30 cellular contexts compared by ENCODE assay signal in genomic region chr20:50649587-50649986, GRCh38. TPM values are rescaled to one million over a fixed set of nuclear protein-coding genes. Genes with fewer than 3 reads are reported as not detected.
DNase-seq lines count a peak whose midpoint lies in the region; ATAC-seq, FAIRE-seq and TF ChIP-seq lines count a peak whose summit lies in the region.
"Had no signal": no experiment of that assay in that cellular context is flagged by ENCODE, and none has a peak within 500 bp of the region (broad histone marks: within the 10 kb centered on the region; RNA-seq: fewer than 3 reads in every experiment).

No MANE protein-coding gene starts in this region.

- no peaks in the 10 kb centered on the region for H3K9me3 Mint-ChIP-seq in nephron
- H3K9me3 Mint-ChIP-seq in glutamatergic neuron (ENCODE audit: unreplicated experiment): peaks cover 3% of the 10 kb centered on the region
- H3K9me3 Mint-ChIP-seq: IgD-negative memory B cell had no signal

- H3K9me3 ChIP-seq in adipocyte (ENCODE audit: control insufficient read depth, low read length): no peaks in the 10 kb centered on the region
- H3K9me3 ChIP-seq in uterus: no peaks in the 10 kb centered on the region
- H3K9me3 ChIP-seq: pancreas, thoracic aorta had no signal

- peaks cover 58% of the 10 kb centered on the region for H3K4me1 ChIP-seq in adipocyte (ENCODE audit: control insufficient read depth, insufficient read depth, low read length)
- H3K4me1 ChIP-seq in uterus: peaks cover 4 to 8% of the 10 kb centered on the region in 2 donors

- intact Hi-C loops in uterus (cut with DNase I; ENCODE audit: low total_unique reads) (no loop called here), dorsolateral prefrontal cortex (cut with DNase I) (no loop called here)

- H3K4me3 Mint-ChIP-seq in nephron: no peak overlapping the region
- H3K4me3 Mint-ChIP-seq in glutamatergic neuron (ENCODE audit: unreplicated experiment): no peak overlapping the region
- H3K4me3 Mint-ChIP-seq: activated naive CD8-positive, alpha-beta T cell treated with anti-CD3 and anti-CD28 coated beads, Interleukin-2, amount 10 ng/mL, durations not matched to agents 7 days and 5 days; CD14-positive monocyte; IgD-negative memory B cell; neural crest cell had no signal

- H3K4me3 ChIP-seq in adipocyte (ENCODE audit: low read length) (no peak overlapping the region), uterus (no peak overlapping the region), dorsolateral prefrontal cortex (no peak overlapping the region)
- H3K4me3 ChIP-seq: HAP-1, pancreas, SJSA1, smooth muscle cell, thoracic aorta had no signal

- H3K9ac ChIP-seq in adipocyte (ENCODE audit: low read length): peak overlapping the region; percentile 62

- H3K27me3 ChIP-seq in adipocyte (replicated peaks; ENCODE audit: control insufficient read depth, insufficient read depth, low read length) (no peaks in the 10 kb centered on the region), uterus (no peaks in the 10 kb centered on the region), dorsolateral prefrontal cortex (no peaks in the 10 kb centered on the region)
- H3K27me3 ChIP-seq: pancreas, SJSA1 had no signal

- peak; percentile 9 for FAIRE-seq in HTR-8/SVneo (lab: Jason Lieb, UNC)
- FAIRE-seq: pancreas had no signal

- H3K36me3 Mint-ChIP-seq in nephron (ENCODE audit: low read depth) (peaks cover 4% of the 10 kb centered on the region), glutamatergic neuron (ENCODE audit: unreplicated experiment) (peaks cover 4% of the 10 kb centered on the region)
- H3K36me3 Mint-ChIP-seq: activated naive CD8-positive, alpha-beta T cell treated with anti-CD3 and anti-CD28 coated beads, Interleukin-2, amount 10 ng/mL, durations not matched to agents 7 days and 5 days; CD14-positive monocyte; IgD-negative memory B cell had no signal

- no peak for TF ChIP-seq CTCF in nephron (IDR thresholded peaks at IDR 0.05; ENCODE audit: unreplicated experiment in 3 of 3)
- no peak for TF ChIP-seq CTCF in uterus (IDR thresholded peaks at IDR 0.05)
- TF ChIP-seq CTCF in glutamatergic neuron (IDR thresholded peaks at IDR 0.05; ENCODE audit: partially characterized antibody, unreplicated experiment): no peak
- TF ChIP-seq CTCF in dorsolateral prefrontal cortex (IDR thresholded peaks at IDR 0.05 in 54 of 56, conservative IDR thresholded peaks at IDR 0.05 in 2 of 56; ENCODE audit: low read depth in 1 of 56, partially characterized antibody in 56 of 56): no peak

- no peak for TF ChIP-seq POLR2A in uterus (IDR thresholded peaks at IDR 0.05)

- H3K27ac Mint-ChIP-seq in nephron (peak overlapping the region in 2 of 3 experiments; percentile 15 to 50), glutamatergic neuron (ENCODE audit: unreplicated experiment) (no peak overlapping the region)
- H3K27ac Mint-ChIP-seq: activated naive CD8-positive, alpha-beta T cell treated with anti-CD3 and anti-CD28 coated beads, Interleukin-2, amount 10 ng/mL, durations not matched to agents 7 days and 5 days; IgD-negative memory B cell had no signal

- DNase-seq in HTR-8/SVneo (ENCODE audit: insufficient read length, low spot score) (no peak), adipocyte (ENCODE audit: low read depth) (no peak), uterus (no peak), glutamatergic neuron (no peak), dorsolateral prefrontal cortex (no peak)
- DNase-seq: activated CD4-positive, alpha-beta T cell treated with anti-CD3 and anti-CD28 coated beads, Interleukin-2, amount 50 U/mL, for 48 hours; activated gamma-delta T cell treated with Interleukin-2 at 50 U/mL for 16 hours; activated naive CD8-positive, alpha-beta T cell treated with anti-CD3 and anti-CD28 coated beads, Interleukin-2, amount 10 ng/mL, durations not matched to agents 7 days and 5 days; activated T-cell treated with anti-CD3 and anti-CD28 coated beads, Interleukin-2, amount 50 U/mL, for 48 hours; Caco-2; central memory CD4-positive, alpha-beta T cell; erythroblast; foreskin fibroblast; GDM1; kidney glomerular epithelial cell; NCI-H1048; NCI-H1694; NCI-H446 treated with DMSO at 0.1 percent for 48 hours; pancreas; stimulated activated naive CD8-positive, alpha-beta T cell treated with anti-CD3 and anti-CD28 coated beads, Interleukin-15, Interleukin-2, amounts not matched to agents 100 U/mL and 50 U/mL, for 24 hours; T-helper 1 cell had no signal

- H3K36me3 ChIP-seq in adipocyte (ENCODE audit: control insufficient read depth, insufficient read depth, low read length, severe bottlenecking) (no peaks in the 10 kb centered on the region), uterus (no peaks in the 10 kb centered on the region)
- H3K36me3 ChIP-seq: HAP-1, pancreas, SJSA1, thoracic aorta had no signal

- no peak for ATAC-seq in HG03565 (IDR thresholded peaks at IDR 0.05; ENCODE audit: unreplicated experiment)
- ATAC-seq: pancreas; stimulated activated naive CD8-positive, alpha-beta T cell treated with anti-CD3 and anti-CD28 coated beads, Interleukin-15, Interleukin-2, amounts not matched to agents 100 U/mL and 50 U/mL, for 24 hours had no signal

- peaks cover 3% of the 10 kb centered on the region for H3K27me3 Mint-ChIP-seq in nephron (ENCODE audit: low read depth)
- H3K27me3 Mint-ChIP-seq in glutamatergic neuron (ENCODE audit: unreplicated experiment): peaks cover 4% of the 10 kb centered on the region

- H3K4me1 Mint-ChIP-seq in nephron (peaks cover 16% of the 10 kb centered on the region), glutamatergic neuron (ENCODE audit: low read depth, unreplicated experiment) (no peaks in the 10 kb centered on the region)
- H3K4me1 Mint-ChIP-seq: activated naive CD8-positive, alpha-beta T cell treated with anti-CD3 and anti-CD28 coated beads, Interleukin-2, amount 10 ng/mL, durations not matched to agents 7 days and 5 days; CD14-positive monocyte; IgD-negative memory B cell had no signal

- H3K27ac ChIP-seq in uterus: peak overlapping the region; percentile 11 to 87
- no peak overlapping the region for H3K27ac ChIP-seq in dorsolateral prefrontal cortex
- H3K27ac ChIP-seq: pancreas, SJSA1, thoracic aorta had no signal

RNA-seq across cellular contexts. Expression of gene RIPOR3, which starts 41.8 kb away (rescaled TPM):
- total RNA-seq in uterus (10 to 100 TPM in 3 of 4 donors, 1 to 10 TPM in 1; 9.1 to 85.4 (median 17.8) TPM), glutamatergic neuron (ENCODE audit: unreplicated experiment) (not detected), dorsolateral prefrontal cortex (10 to 100 TPM in 3 of 120 experiments, 1 to 10 TPM in 114, under 1 TPM in 3; 0.69 to 27.4 (median 3.9) TPM)
- total RNA-seq: activated naive CD8-positive, alpha-beta T cell treated with anti-CD3 and anti-CD28 coated beads, Interleukin-2, amount 10 ng/mL, durations not matched to agents 7 days and 5 days had no signal

Comparison
In these comparisons a context has a peak if more than half of its experiments do, and no peak if none do; other contexts are left out.
1. H3K27ac ChIP-seq: peak in uterus (2 of 2); none in dorsolateral prefrontal cortex (0 of 59).